8 cellular contexts compared by ENCODE assay signal in genomic region chr1:39081266-39082139, GRCh38. TPM values are rescaled to one million over a fixed set of nuclear protein-coding genes. Genes with fewer than 3 reads are reported as not detected.
A peak's percentile ranks its signal among the peaks of the same experiment; 100 is the strongest.
DNase-seq lines count a peak whose midpoint lies in the region; ATAC-seq and TF ChIP-seq lines count a peak whose summit lies in the region.

No MANE protein-coding gene starts in this region.

- 0% methylated on average over 1 of the region's 117 CpGs for WGBS in right lobe of liver (ENCODE audit: insufficient coverage, low coverage, low lambda C conversion rate, missing lambda C conversion rate)

- H3K4me1 ChIP-seq in Panc1 (ENCODE audit: control insufficient read depth, insufficient read depth, low read length) (no peaks in the 10 kb centered on the region), right lobe of liver (peaks cover 0 to 9% (median 2%) of the 10 kb centered on the region in 4 donors), tibial artery (peaks cover 0 to 34% (median 26%) of the 10 kb centered on the region in 4 donors)

- POLR2A ChIA-PET in Panc1 (lab: Charles Lee), result interaction anchor here (0.8 kb wide), 1 partner anchor 185 kb away, joined by 7 read pairs; no protein-coding TSS in a partner anchor

- H3K4me3 Mint-ChIP-seq in central memory CD8-positive, alpha-beta T cell, result peak overlapping the region; percentile 59

- DNase-seq in NCI-H524 (lab: John Stamatoyannopoulos, UW) (peak; percentile 3 to 19), NCI-H524 treated with DMSO at 0.1 percent for 48 hours (lab: John Stamatoyannopoulos, UW) (no peak), Panc1 (ENCODE audit: low read depth, low spot score) (no peak), right lobe of liver (peak in 2 of 3 donors; percentile 25 to 52), tibial artery (no peak)
- DNase-seq in central memory CD8-positive, alpha-beta T cell (ENCODE audit: low spot score in 2 of 2), result no peak

- H3K4me3 ChIP-seq in Panc1 (ENCODE audit: low read depth in 2 of 2, low read length in 2 of 2), result peak overlapping the region; percentile 43 to 47; a peak in 3 of 4 replicates
- H3K4me3 ChIP-seq in right lobe of liver, result peak overlapping the region; percentile 33 to 52 (median 34)
- peak overlapping the region; percentile 52 to 63 for H3K4me3 ChIP-seq in tibial artery

- peak; percentile 65 for ATAC-seq in Panc1
- ATAC-seq in central memory CD8-positive, alpha-beta T cell (replicated peaks; ENCODE audit: extremely low read depth, poor library complexity, severe bottlenecking), result peak; percentile 46
- peak; percentile 18 to 43 (median 35) for ATAC-seq in right lobe of liver
- no peak for ATAC-seq in GM21515 (IDR thresholded peaks at IDR 0.05; ENCODE audit: unreplicated experiment)
- no peak for ATAC-seq in GM19463 (IDR thresholded peaks at IDR 0.05; ENCODE audit: unreplicated experiment)

- H3K27me3 ChIP-seq in Panc1 (ENCODE audit: control insufficient read depth, insufficient read depth, low read length), result peaks cover 4% of the 10 kb centered on the region; the same call in 1 of the 2 replicates
- no peaks in the 10 kb centered on the region for H3K27me3 ChIP-seq in right lobe of liver
- peaks cover 0 to 12% of the 10 kb centered on the region in 2 donors for H3K27me3 ChIP-seq in tibial artery

- H3K4me1 Mint-ChIP-seq in central memory CD8-positive, alpha-beta T cell, result peaks cover 9% of the 10 kb centered on the region

- CTCF ChIA-PET in Panc1 (lab: Charles Lee), result no interaction called here

- in situ Hi-C loops in Panc1 (cut with HindIII; ENCODE audit: low pct_unique_long_range_greater_than_20kb, low sequenced_read_pairs), result no loop called here

- H3K36me3 ChIP-seq in Panc1 (ENCODE audit: control insufficient read depth, insufficient read depth, low read length) (no peaks in the 10 kb centered on the region), right lobe of liver (no peaks in the 10 kb centered on the region), tibial artery (no peaks in the 10 kb centered on the region)

- no peaks in the 10 kb centered on the region for H3K36me3 Mint-ChIP-seq in central memory CD8-positive, alpha-beta T cell (ENCODE audit: insufficient read depth)

- TF ChIP-seq CTCF in Panc1 (IDR thresholded peaks at IDR 0.05) (no peak), right lobe of liver (IDR thresholded peaks at IDR 0.05) (no peak), tibial artery (IDR thresholded peaks at IDR 0.05) (peak in 1 of 2 experiments; percentile 5)

- H3K9me3 ChIP-seq in Panc1 (ENCODE audit: control insufficient read depth, insufficient read depth, low read depth, low read length) (no peaks in the 10 kb centered on the region), right lobe of liver (no peaks in the 10 kb centered on the region), tibial artery (no peaks in the 10 kb centered on the region)

- no peaks in the 10 kb centered on the region for H3K9me3 Mint-ChIP-seq in central memory CD8-positive, alpha-beta T cell

- H3K27me3 Mint-ChIP-seq in central memory CD8-positive, alpha-beta T cell, result peaks cover 51% of the 10 kb centered on the region

- no peak overlapping the region for H3K27ac ChIP-seq in Panc1 (ENCODE audit: low read length)
- no peak overlapping the region for H3K27ac ChIP-seq in right lobe of liver
- peak overlapping the region in 1 of 2 donors; percentile 27 for H3K27ac ChIP-seq in tibial artery

- H3K27ac Mint-ChIP-seq in central memory CD8-positive, alpha-beta T cell (ENCODE audit: low read depth), result no peak overlapping the region

- no TSS peak for BruUV-seq in Panc1 (replicated peaks; lab: Mats Ljungman, UMichigan)

- intact Hi-C loops in Panc1 (cut with micrococcal nuclease; ENCODE audit: unreplicated experiment), result no loop called here
- intact Hi-C loops in right lobe of liver (cut with DNase I), result no loop called here
- intact Hi-C loops in tibial artery (cut with DNase I; ENCODE audit: low total_unique reads), result no loop called here

- TF ChIP-seq POLR2A in right lobe of liver (IDR thresholded peaks at IDR 0.05), result no peak

RNA-seq across cellular contexts. Expression of gene NDUFS5, which starts 55.4 kb away (rescaled TPM):
- total RNA-seq in Panc1 (2021; ENCODE audit: unreplicated experiment), result 316 TPM
- 523 TPM for polyA plus RNA-seq in Panc1 (2012; ENCODE audit: insufficient read length)
- 100 to 1,000 TPM in 2 of 6 experiments, 10 to 100 TPM in 4; 86.2 to 352 (median 90.0) TPM for total RNA-seq in right lobe of liver

Comparison
In these comparisons a context has a peak if more than half of its experiments do, and no peak if none do; other contexts are left out.
1. DNase-seq: peak in NCI-H524 (2 of 2) and right lobe of liver (2 of 3); none in NCI-H524 treated with DMSO at 0.1 percent for 48 hours (single experiment), Panc1 (single experiment), central memory CD8-positive, alpha-beta T cell (0 of 2) and tibial artery (0 of 2).
2. ATAC-seq: peak in Panc1 (single experiment), central memory CD8-positive, alpha-beta T cell (single experiment) and right lobe of liver (4 of 4); none in GM21515 (single experiment) and GM19463 (single experiment).
3. Peak in every context shown above with its lines, with median percentiles within 50 percentile points of each other: H3K4me3 ChIP-seq.